ENCODE assay signal across 11 cellular contexts in the genomic region with DNA sequence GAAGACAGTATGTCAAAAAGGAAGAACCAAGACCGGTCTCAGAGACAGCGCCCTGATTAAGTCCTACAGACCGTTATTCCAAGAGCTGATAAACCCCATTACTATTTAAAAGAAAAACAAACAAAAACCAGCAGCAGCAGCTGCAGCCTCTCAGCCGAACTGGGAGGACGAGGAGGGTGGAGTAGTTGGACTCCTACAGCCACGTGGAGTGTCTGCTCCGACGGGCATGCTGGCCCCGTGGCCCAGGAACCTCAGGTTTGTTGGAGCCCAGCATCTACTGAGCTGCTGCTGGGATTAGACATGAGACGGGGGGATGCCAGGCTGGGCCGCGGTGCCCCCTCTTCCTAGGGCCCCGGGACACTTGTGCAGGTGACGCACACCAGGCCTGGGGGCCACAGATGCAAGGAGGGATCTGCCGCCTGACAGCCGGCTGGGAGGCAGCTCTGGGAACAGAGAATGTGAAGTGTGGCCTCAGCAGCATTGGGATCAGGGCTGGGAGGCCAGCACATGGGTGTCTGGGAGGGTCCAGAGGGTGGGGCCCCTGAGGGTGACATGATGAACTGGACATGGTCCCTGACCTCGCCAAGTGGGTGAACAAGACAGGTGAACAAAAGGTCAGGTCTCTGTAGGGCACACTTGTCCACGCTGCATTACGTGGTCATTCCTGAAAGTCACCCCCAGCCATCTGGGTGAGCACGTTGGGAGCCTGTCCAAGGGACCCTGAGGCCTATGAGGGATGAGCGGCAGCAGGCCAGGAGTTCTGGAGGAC. TPM values are rescaled to one million over a fixed set of nuclear protein-coding genes. Genes with fewer than 3 reads are reported as not detected.
A peak's percentile ranks its signal among the peaks of the same experiment; 100 is the strongest.
DNase-seq lines count a peak whose midpoint lies in the region; ATAC-seq and TF ChIP-seq lines count a peak whose summit lies in the region.
"Had no signal": no experiment of that assay in that cellular context is flagged by ENCODE, and none has a peak within 500 bp of the region (broad histone marks: within the 10 kb centered on the region; RNA-seq: fewer than 3 reads in every experiment).

No MANE protein-coding gene starts in this region.

- H3K36me3 ChIP-seq in GM23338 (ENCODE audit: insufficient read depth) (no peaks in the 10 kb centered on the region), Panc1 (ENCODE audit: control insufficient read depth, insufficient read depth, low read length) (no peaks in the 10 kb centered on the region)
- H3K36me3 ChIP-seq: neutrophil had no signal

- CTCF ChIA-PET in Panc1 (lab: Charles Lee), result no interaction called here

- H3K27ac Mint-ChIP-seq in GM23338 (no peak overlapping the region), progenitor cell of endocrine pancreas (no peak overlapping the region)
- H3K27ac Mint-ChIP-seq in activated T-helper 1 cell treated with anti-CD3 and anti-CD28 coated beads, Interleukin-12 subunit alpha, Interleukin-12 subunit beta, Interleukin-2, Interleukin-4 antibody, amounts not matched to agents 30 ng/mL and 10 ng/mL and 1 ng/mL, durations not matched to agents 14 hours and 24 hours and 36 hours, result no peak overlapping the region
- H3K27ac Mint-ChIP-seq: activated T-cell treated with anti-CD3 and anti-CD28 coated beads, Interleukin-2, amount 50 U/mL, for 72 hours had no signal

- ATAC-seq in GM23338 (no peak), Panc1 (no peak)
- ATAC-seq: activated T-cell treated with anti-CD3 and anti-CD28 coated beads, Interleukin-2, amount 50 U/mL, for 72 hours had no signal

- TF ChIP-seq CTCF in GM23338 (conservative IDR thresholded peaks at IDR 0.05; ENCODE audit: low read depth in 2 of 2) (no peak), Panc1 (IDR thresholded peaks at IDR 0.05) (no peak), fibroblast of the aortic adventitia (IDR thresholded peaks at IDR 0.05; ENCODE audit: insufficient read depth, low read length) (no peak), progenitor cell of endocrine pancreas (IDR thresholded peaks at IDR 0.05; ENCODE audit: unreplicated experiment) (no peak)

- no peak overlapping the region for H3K27ac ChIP-seq in GM23338 (ENCODE audit: low read depth)
- H3K27ac ChIP-seq in Panc1 (ENCODE audit: low read length), result 0 out of 2 replicates have a peak overlapping the region, but pooled peaks have one; percentile 23
- H3K27ac ChIP-seq: neutrophil had no signal

- H3F3A ChIP-seq in GM23338 (replicated peaks; ENCODE audit: low read depth), result peaks cover 24% of the 10 kb centered on the region; the same call in 1 of the 2 replicates

- H3K79me2 ChIP-seq in GM23338 (replicated peaks; ENCODE audit: insufficient read depth), result peaks cover 9% of the 10 kb centered on the region

- H3K27me3 ChIP-seq in GM23338 (ENCODE audit: insufficient read depth) (peaks cover 39% of the 10 kb centered on the region), Panc1 (ENCODE audit: control insufficient read depth, insufficient read depth, low read length) (no peaks in the 10 kb centered on the region)

- H3K4me1 Mint-ChIP-seq in GM23338 (peaks cover 34% of the 10 kb centered on the region), progenitor cell of endocrine pancreas (ENCODE audit: low read depth) (peaks cover 22% of the 10 kb centered on the region)
- peaks cover 13% of the 10 kb centered on the region for H3K4me1 Mint-ChIP-seq in activated T-helper 1 cell treated with anti-CD3 and anti-CD28 coated beads, Interleukin-12 subunit alpha, Interleukin-12 subunit beta, Interleukin-2, Interleukin-4 antibody, amounts not matched to agents 30 ng/mL and 10 ng/mL and 1 ng/mL, durations not matched to agents 14 hours and 24 hours and 36 hours (ENCODE audit: low read depth)

- peaks cover 30% of the 10 kb centered on the region for H3K27me3 Mint-ChIP-seq in GM23338 (ENCODE audit: insufficient read depth, low read depth, poor library complexity)
- H3K27me3 Mint-ChIP-seq in progenitor cell of endocrine pancreas, result peaks cover 9% of the 10 kb centered on the region
- peaks cover 31% of the 10 kb centered on the region for H3K27me3 Mint-ChIP-seq in activated T-helper 1 cell treated with anti-CD3 and anti-CD28 coated beads, Interleukin-12 subunit alpha, Interleukin-12 subunit beta, Interleukin-2, Interleukin-4 antibody, amounts not matched to agents 30 ng/mL and 10 ng/mL and 1 ng/mL, durations not matched to agents 14 hours and 24 hours and 36 hours (ENCODE audit: insufficient read depth)

- no peaks in the 10 kb centered on the region for H3K9me3 Mint-ChIP-seq in GM23338
- H3K9me3 Mint-ChIP-seq in progenitor cell of endocrine pancreas (ENCODE audit: low read depth), result no peaks in the 10 kb centered on the region
- H3K9me3 Mint-ChIP-seq in activated T-helper 1 cell treated with anti-CD3 and anti-CD28 coated beads, Interleukin-12 subunit alpha, Interleukin-12 subunit beta, Interleukin-2, Interleukin-4 antibody, amounts not matched to agents 30 ng/mL and 10 ng/mL and 1 ng/mL, durations not matched to agents 14 hours and 24 hours and 36 hours, result no peaks in the 10 kb centered on the region
- H3K9me3 Mint-ChIP-seq: activated T-cell treated with anti-CD3 and anti-CD28 coated beads, Interleukin-2, amount 50 U/mL, for 72 hours had no signal

- DNase-seq in GM23338 (ENCODE audit: low spot score) (no peak), Panc1 (ENCODE audit: low read depth, low spot score) (no peak), fibroblast of the aortic adventitia (ENCODE audit: low read depth) (peak; percentile 72), progenitor cell of endocrine pancreas (ENCODE audit: low spot score, unreplicated experiment) (no peak), NCI-H1436 (lab: John Stamatoyannopoulos, UW) (no peak), KBM-7 (no peak)
- no peak for DNase-seq in activated T-helper 1 cell treated with anti-CD3 and anti-CD28 coated beads, Interleukin-12 subunit alpha, Interleukin-12 subunit beta, Interleukin-2, Interleukin-4 antibody, amounts not matched to agents 30 ng/mL and 10 ng/mL and 1 ng/mL, durations not matched to agents 14 hours and 24 hours and 36 hours (ENCODE audit: low spot score)
- DNase-seq: activated T-cell treated with anti-CD3 and anti-CD28 coated beads, Interleukin-2, amount 50 U/mL, for 72 hours; MM.1S had no signal

- peak overlapping the region; percentile 58; the same call in 1 of the 2 replicates for H3K4me2 ChIP-seq in GM23338

- H3K9me3 ChIP-seq in Panc1 (ENCODE audit: control insufficient read depth, insufficient read depth, low read depth, low read length), result no peaks in the 10 kb centered on the region
- H3K9me3 ChIP-seq: neutrophil had no signal

- no peak overlapping the region; the same call in 1 of the 2 replicates for H3K4me3 ChIP-seq in GM23338
- no peak overlapping the region for H3K4me3 ChIP-seq in Panc1 (ENCODE audit: low read depth in 2 of 2, low read length in 2 of 2)
- H3K4me3 ChIP-seq in fibroblast of the aortic adventitia (ENCODE audit: low read depth, low read length), result no peak overlapping the region

- H2AFZ ChIP-seq in GM23338, result no peak overlapping the region

- in situ Hi-C loops in Panc1 (cut with HindIII; ENCODE audit: low pct_unique_long_range_greater_than_20kb, low sequenced_read_pairs) (no loop called here), KBM-7 (cut with MboI; ENCODE audit: low pct_unique_long_range_greater_than_20kb, low sequenced_read_pairs) (no loop called here)

- intact Hi-C loops in Panc1 (cut with micrococcal nuclease; ENCODE audit: unreplicated experiment), result no loop called here
- intact Hi-C loops in activated T-helper 1 cell treated with anti-CD3 and anti-CD28 coated beads, Interleukin-12 subunit alpha, Interleukin-12 subunit beta, Interleukin-2, Interleukin-4 antibody, amounts not matched to agents 30 ng/mL and 10 ng/mL and 1 ng/mL, durations not matched to agents 14 hours and 24 hours and 36 hours (cut with micrococcal nuclease), result no loop called here

- no TSS peak for BruUV-seq in Panc1 (replicated peaks; lab: Mats Ljungman, UMichigan)

- no peaks in the 10 kb centered on the region for H3K9me2 ChIP-seq in GM23338 (ENCODE audit: insufficient read depth)

- H3K4me1 ChIP-seq in GM23338 (ENCODE audit: insufficient read depth) (peaks cover 29% of the 10 kb centered on the region), Panc1 (ENCODE audit: control insufficient read depth, insufficient read depth, low read length) (peaks cover 27% of the 10 kb centered on the region)

- H3K4me3 Mint-ChIP-seq in GM23338 (peak overlapping the region; percentile 9; the same call in 1 of the 3 replicates), progenitor cell of endocrine pancreas (ENCODE audit: low read depth) (peak overlapping the region; percentile 16)
- no peak overlapping the region for H3K4me3 Mint-ChIP-seq in activated T-helper 1 cell treated with anti-CD3 and anti-CD28 coated beads, Interleukin-12 subunit alpha, Interleukin-12 subunit beta, Interleukin-2, Interleukin-4 antibody, amounts not matched to agents 30 ng/mL and 10 ng/mL and 1 ng/mL, durations not matched to agents 14 hours and 24 hours and 36 hours

- POLR2A ChIA-PET in Panc1 (lab: Charles Lee), result no interaction called here

- peaks cover 10% of the 10 kb centered on the region; the same call in 1 of the 2 replicates for H4K20me1 ChIP-seq in GM23338 (replicated peaks; ENCODE audit: insufficient read depth)

- no peaks in the 10 kb centered on the region; the same call in 2 of the 3 replicates for H3K36me3 Mint-ChIP-seq in GM23338 (ENCODE audit: low read depth)
- no peaks in the 10 kb centered on the region for H3K36me3 Mint-ChIP-seq in progenitor cell of endocrine pancreas (ENCODE audit: insufficient read depth)
- no peaks in the 10 kb centered on the region for H3K36me3 Mint-ChIP-seq in activated T-helper 1 cell treated with anti-CD3 and anti-CD28 coated beads, Interleukin-12 subunit alpha, Interleukin-12 subunit beta, Interleukin-2, Interleukin-4 antibody, amounts not matched to agents 30 ng/mL and 10 ng/mL and 1 ng/mL, durations not matched to agents 14 hours and 24 hours and 36 hours (ENCODE audit: low read depth)

RNA-seq across cellular contexts. Expression of gene ZBTB46, which starts 2.9 kb away (rescaled TPM):
- 23.0 and 26.9 TPM in 2 replicates for total RNA-seq in GM23338 (2014; rRNA removed; shearing (Covaris generic))
- polyA plus RNA-seq in GM23338 (2016; fragmentation: Nextera tagmentation; extraction: Ambion mirVana), result 3.2 TPM in 2 replicates
- total RNA-seq in Panc1 (2021; ENCODE audit: unreplicated experiment), result 15.2 TPM
- polyA plus RNA-seq in Panc1 (2012; ENCODE audit: insufficient read length), result 8.3 TPM
- total RNA-seq in fibroblast of the aortic adventitia (ENCODE audit: low replicate concordance), result 1.1 and 2.9 TPM in 2 replicates
- 31.2 and 32.2 TPM in 2 replicates for total RNA-seq in progenitor cell of endocrine pancreas
- total RNA-seq in activated T-helper 1 cell treated with anti-CD3 and anti-CD28 coated beads, Interleukin-12 subunit alpha, Interleukin-12 subunit beta, Interleukin-2, Interleukin-4 antibody, amounts not matched to agents 30 ng/mL and 10 ng/mL and 1 ng/mL, durations not matched to agents 14 hours and 24 hours and 36 hours, result 1.1 and 1.2 TPM in 2 replicates

RNA-seq across cellular contexts. Expression of gene ABHD16B, which starts 27.3 kb away (rescaled TPM):
- not detected in 2 replicates for total RNA-seq in GM23338 (2014; rRNA removed; shearing (Covaris generic))
- not detected in 2 replicates for polyA plus RNA-seq in GM23338 (2016; fragmentation: Nextera tagmentation; extraction: Ambion mirVana)
- total RNA-seq in Panc1 (2021; ENCODE audit: unreplicated experiment), result not detected
- 2.2 TPM for polyA plus RNA-seq in Panc1 (2012; ENCODE audit: insufficient read length)
- total RNA-seq in fibroblast of the aortic adventitia (ENCODE audit: low replicate concordance), result not detected in 2 replicates
- not detected in 2 replicates for total RNA-seq in progenitor cell of endocrine pancreas
- total RNA-seq in activated T-helper 1 cell treated with anti-CD3 and anti-CD28 coated beads, Interleukin-12 subunit alpha, Interleukin-12 subunit beta, Interleukin-2, Interleukin-4 antibody, amounts not matched to agents 30 ng/mL and 10 ng/mL and 1 ng/mL, durations not matched to agents 14 hours and 24 hours and 36 hours, result not detected in 2 replicates
- total RNA-seq: epithelial cell of proximal tubule had no signal

RNA-seq across cellular contexts. Expression of gene TPD52L2, which starts 31.1 kb away (rescaled TPM):
- total RNA-seq in GM23338 (2014; rRNA removed; shearing (Covaris generic)), result 103 and 104 TPM in 2 replicates
- 39.5 and 40.2 TPM in 2 replicates for polyA plus RNA-seq in GM23338 (2016; fragmentation: Nextera tagmentation; extraction: Ambion mirVana)
- total RNA-seq in Panc1 (2021; ENCODE audit: unreplicated experiment), result 113 TPM
- polyA plus RNA-seq in Panc1 (2012; ENCODE audit: insufficient read length), result 128 TPM
- total RNA-seq in fibroblast of the aortic adventitia (ENCODE audit: low replicate concordance), result 100 and 136 TPM in 2 replicates
- total RNA-seq in progenitor cell of endocrine pancreas, result 85.0 and 88.1 TPM in 2 replicates
- total RNA-seq in activated T-helper 1 cell treated with anti-CD3 and anti-CD28 coated beads, Interleukin-12 subunit alpha, Interleukin-12 subunit beta, Interleukin-2, Interleukin-4 antibody, amounts not matched to agents 30 ng/mL and 10 ng/mL and 1 ng/mL, durations not matched to agents 14 hours and 24 hours and 36 hours, result 65.9 and 73.2 TPM in 2 replicates
